In genomic region chr15:75067123-75067854, GRCh38 we compare ENCODE assay signal across 10 cellular contexts. TPM values are rescaled to one million over a fixed set of nuclear protein-coding genes. Genes with fewer than 3 reads are reported as not detected.
DNase-seq lines count a peak whose midpoint lies in the region; ATAC-seq and TF ChIP-seq lines count a peak whose summit lies in the region.
"Had no signal": no experiment of that assay in that cellular context is flagged by ENCODE, and none has a peak within 500 bp of the region (broad histone marks: within the 10 kb centered on the region; RNA-seq: fewer than 3 reads in every experiment).

No MANE protein-coding gene starts in this region.

- peak; percentile 75 to 76 for ATAC-seq in activated T-cell treated with anti-CD3 and anti-CD28 coated beads, Interleukin-2, amount 50 U/mL, for 4 hours
- ATAC-seq in left lung: peak; percentile 28
- no peak for ATAC-seq in HG03354 (IDR thresholded peaks at IDR 0.05; ENCODE audit: poor library complexity, severe bottlenecking, unreplicated experiment)

- H4K91ac ChIP-seq in H9 (ENCODE audit: insufficient read length, low read depth, low read length): no peak overlapping the region

- H3K18ac ChIP-seq in mesendoderm (ENCODE audit: low read length) (no peak overlapping the region), H9 (ENCODE audit: insufficient read length, low read depth, low read length) (no peak overlapping the region)

- H3K56ac ChIP-seq in mesendoderm (ENCODE audit: low read length) (no peak overlapping the region), H9 (ENCODE audit: insufficient read length, low read depth, low read length) (no peak overlapping the region)

- H2BK15ac ChIP-seq in mesendoderm (replicated peaks; ENCODE audit: low read depth) (no peak overlapping the region), H9 (ENCODE audit: low read depth, low read length) (no peak overlapping the region)

- H3K9ac ChIP-seq in mesendoderm (ENCODE audit: low read length) (no peak overlapping the region), H9 (ENCODE audit: extremely low read depth, insufficient read length, low read length) (no peak overlapping the region)

- TF ChIP-seq CTCF in left lung (IDR thresholded peaks at IDR 0.05) (no peak), H9 (conservative IDR thresholded peaks at IDR 0.05) (no peak)

- peaks cover 38% of the 10 kb centered on the region for H3K4me1 Mint-ChIP-seq in activated T-cell treated with anti-CD3 and anti-CD28 coated beads, Interleukin-2, amount 50 U/mL, for 4 hours (ENCODE audit: low read depth)
- peaks cover 16 to 18% of the 10 kb centered on the region in 2 experiments for H3K4me1 Mint-ChIP-seq in H9

- H3K79me1 ChIP-seq in mesendoderm (ENCODE audit: low read length): no peaks in the 10 kb centered on the region
- H3K79me1 ChIP-seq in H9 (ENCODE audit: insufficient read depth, low read depth, low read length, poor library complexity, severe bottlenecking): no peaks in the 10 kb centered on the region

- H3K14ac ChIP-seq in H9 (ENCODE audit: insufficient read depth, low read length): no peak overlapping the region

- H3K36me3 ChIP-seq in MG63: no peaks in the 10 kb centered on the region
- H3K36me3 ChIP-seq in left lung: no peaks in the 10 kb centered on the region
- no peaks in the 10 kb centered on the region for H3K36me3 ChIP-seq in mesendoderm (ENCODE audit: control insufficient read depth, insufficient read depth, low read length)
- H3K36me3 ChIP-seq: adrenal gland had no signal

- no CpG with 5 or more reads among the region's 3 CpGs for WGBS in mesendoderm (ENCODE audit: extremely low coverage, insufficient coverage, low lambda C conversion rate)
- WGBS in H9 (ENCODE audit: extremely low coverage, insufficient read length, low lambda C conversion rate): no CpG with 5 or more reads among the region's 3 CpGs

- H3K4me3 ChIP-seq in MG63: no peak overlapping the region
- H3K4me3 ChIP-seq in left lung: no peak overlapping the region
- H3K4me3 ChIP-seq in mesendoderm (ENCODE audit: low read length): no peak overlapping the region
- H3K4me3 ChIP-seq: adrenal gland, lung had no signal

- H3K79me2 ChIP-seq in mesendoderm (ENCODE audit: control insufficient read depth, insufficient read depth, low read length): no peaks in the 10 kb centered on the region
- H3K79me2 ChIP-seq in H9 (ENCODE audit: insufficient read depth, low read length): no peaks in the 10 kb centered on the region

- no peak overlapping the region for H2BK120ac ChIP-seq in mesendoderm (ENCODE audit: low read depth, low read length)
- no peak overlapping the region for H2BK120ac ChIP-seq in H9 (ENCODE audit: low read depth, low read length, poor library complexity, severe bottlenecking)

- no peak overlapping the region for H3K4ac ChIP-seq in mesendoderm (ENCODE audit: low read depth, low read length)
- no peak overlapping the region for H3K4ac ChIP-seq in H9 (ENCODE audit: low read depth, low read length)

- H3K23me2 ChIP-seq in H9 (ENCODE audit: insufficient read length, low read depth, low read length, poor library complexity, severe bottlenecking): no peaks in the 10 kb centered on the region

- H2AK5ac ChIP-seq in mesendoderm (ENCODE audit: low read length) (no peak overlapping the region), H9 (ENCODE audit: insufficient read length, low read length) (no peak overlapping the region)

- H3K4me2 ChIP-seq in mesendoderm (ENCODE audit: low read length) (no peak overlapping the region), H9 (ENCODE audit: insufficient read depth, insufficient read length, low read length) (no peak overlapping the region)

- H3K27me3 ChIP-seq in MG63: no peaks in the 10 kb centered on the region
- no peaks in the 10 kb centered on the region for H3K27me3 ChIP-seq in left lung
- H3K27me3 ChIP-seq in mesendoderm (ENCODE audit: insufficient read depth, low read length, poor library complexity): no peaks in the 10 kb centered on the region
- H3K27me3 ChIP-seq in H9 (ENCODE audit: insufficient read depth, low read length): no peaks in the 10 kb centered on the region
- H3K27me3 ChIP-seq: adrenal gland had no signal

- H3K27me3 Mint-ChIP-seq in activated T-cell treated with anti-CD3 and anti-CD28 coated beads, Interleukin-2, amount 50 U/mL, for 4 hours (ENCODE audit: low read depth): peaks cover 4% of the 10 kb centered on the region
- H3K27me3 Mint-ChIP-seq in H9 (ENCODE audit: low read depth): peaks cover 19% of the 10 kb centered on the region

- H3K27ac ChIP-seq in left lung (no peak overlapping the region), mesendoderm (ENCODE audit: low read depth, low read length) (no peak overlapping the region), H9 (ENCODE audit: insufficient read length, low read depth, low read length) (no peak overlapping the region)
- H3K27ac ChIP-seq: adrenal gland had no signal

- intact Hi-C loops in left lung (cut with DNase I): no loop called here

- H2BK12ac ChIP-seq in H9 (ENCODE audit: insufficient read length, low read depth, low read length): no peak overlapping the region

- no peaks in the 10 kb centered on the region for H3K9me3 ChIP-seq in MG63
- peaks cover 0 to 3% of the 10 kb centered on the region in 2 donors for H3K9me3 ChIP-seq in left lung
- H3K9me3 ChIP-seq in H9 (ENCODE audit: control insufficient read depth, low read depth, low read length): no peaks in the 10 kb centered on the region
- H3K9me3 ChIP-seq: adrenal gland had no signal

- H4K8ac ChIP-seq in mesendoderm (ENCODE audit: low read depth, low read length) (no peak overlapping the region), H9 (replicated peaks; ENCODE audit: insufficient read length, low read depth, low read length) (no peak overlapping the region)

- H4K5ac ChIP-seq in mesendoderm (ENCODE audit: low read length) (no peak overlapping the region), H9 (ENCODE audit: insufficient read length, low read depth, low read length) (no peak overlapping the region)

- no peak overlapping the region for H2AFZ ChIP-seq in H9 (ENCODE audit: low read length)

- H3K4me3 Mint-ChIP-seq in activated T-cell treated with anti-CD3 and anti-CD28 coated beads, Interleukin-2, amount 50 U/mL, for 4 hours: peak overlapping the region; percentile 22
- no peak overlapping the region for H3K4me3 Mint-ChIP-seq in H9

- no peaks in the 10 kb centered on the region for H3K36me3 Mint-ChIP-seq in activated T-cell treated with anti-CD3 and anti-CD28 coated beads, Interleukin-2, amount 50 U/mL, for 4 hours (ENCODE audit: insufficient read depth)
- H3K36me3 Mint-ChIP-seq in H9 (ENCODE audit: insufficient read depth in 1 of 3, low read depth in 3 of 3): peaks cover 6 to 19% (median 9%) of the 10 kb centered on the region in 3 experiments

- no peak overlapping the region for H3K23ac ChIP-seq in mesendoderm (ENCODE audit: low read length)
- no peak overlapping the region for H3K23ac ChIP-seq in H9 (ENCODE audit: insufficient read length, low read depth, low read length)

- H3T11ph ChIP-seq in H9 (ENCODE audit: low read length): no peak overlapping the region

- no peaks in the 10 kb centered on the region for H3K9me3 Mint-ChIP-seq in activated T-cell treated with anti-CD3 and anti-CD28 coated beads, Interleukin-2, amount 50 U/mL, for 4 hours
- H3K9me3 Mint-ChIP-seq in H9: peaks cover 11 to 20% of the 10 kb centered on the region in 2 experiments

- H2BK5ac ChIP-seq in mesendoderm (ENCODE audit: low read length): no peak overlapping the region
- no peak overlapping the region for H2BK5ac ChIP-seq in H9 (ENCODE audit: insufficient read length, low read length)

- DNase-seq in Daoy (ENCODE audit: low read depth): peak; percentile 88
- DNase-seq in MG63: peak; percentile 35
- DNase-seq in activated T-cell treated with anti-CD3 and anti-CD28 coated beads, Interleukin-2, amount 50 U/mL, for 4 hours: no peak
- DNase-seq in left lung: no peak
- no peak for DNase-seq in mesendoderm
- no peak for DNase-seq in ecto neural progenitor cell (ENCODE audit: low spot score)
- no peak for DNase-seq in H9

- H3K4me1 ChIP-seq in left lung: peaks cover 0 to 63% of the 10 kb centered on the region in 2 donors
- no peaks in the 10 kb centered on the region for H3K4me1 ChIP-seq in mesendoderm (ENCODE audit: control insufficient read depth, low read depth, low read length)
- H3K4me1 ChIP-seq in H9 (ENCODE audit: insufficient read depth, low read length): no peaks in the 10 kb centered on the region; the same call in 1 of the 2 replicates

- no peak overlapping the region for H3K27ac Mint-ChIP-seq in H9

- H2BK20ac ChIP-seq in H9 (ENCODE audit: low read depth, low read length, poor library complexity, severe bottlenecking): no peak overlapping the region

- no peaks in the 10 kb centered on the region for H4K20me1 ChIP-seq in H9 (ENCODE audit: control insufficient read depth, insufficient read depth, insufficient read length)

RNA-seq across cellular contexts. Expression of gene PPCDC, which starts 43.9 kb away (rescaled TPM):
- 30.6 and 32.1 TPM in 2 replicates for total RNA-seq in Daoy (2014; rRNA removed; shearing (Covaris generic))
- 10.8 and 31.9 TPM in 2 replicates for total RNA-seq in MG63 (2014; rRNA removed; shearing (Covaris generic); ENCODE audit: low replicate concordance)
- total RNA-seq in activated T-cell treated with anti-CD3 and anti-CD28 coated beads, Interleukin-2, amount 50 U/mL, for 4 hours: 10 to 100 TPM; 15.4 to 17.9 (median 17.8) TPM
- total RNA-seq in left lung (10 to 100 TPM; 13.2 to 14.1 TPM), H9 (2021) (17.6 and 22.7 TPM in 2 replicates)
- polyA plus RNA-seq in mesendoderm (2013, experiment 1 of 2): 10.8 TPM
- polyA plus RNA-seq in mesendoderm (2013, experiment 2 of 2): 11.7 TPM

Comparison
In these comparisons a context has a peak if more than half of its experiments do, and no peak if none do; other contexts are left out.
1. DNase-seq: peak in Daoy (single experiment) and MG63 (single experiment); none in activated T-cell treated with anti-CD3 and anti-CD28 coated beads, Interleukin-2, amount 50 U/mL, for 4 hours (single experiment), left lung (0 of 2), mesendoderm (single experiment), ecto neural progenitor cell (single experiment) and H9 (single experiment).